Comparison of ENCODE assay signal across 16 cellular contexts in the genomic region with DNA sequence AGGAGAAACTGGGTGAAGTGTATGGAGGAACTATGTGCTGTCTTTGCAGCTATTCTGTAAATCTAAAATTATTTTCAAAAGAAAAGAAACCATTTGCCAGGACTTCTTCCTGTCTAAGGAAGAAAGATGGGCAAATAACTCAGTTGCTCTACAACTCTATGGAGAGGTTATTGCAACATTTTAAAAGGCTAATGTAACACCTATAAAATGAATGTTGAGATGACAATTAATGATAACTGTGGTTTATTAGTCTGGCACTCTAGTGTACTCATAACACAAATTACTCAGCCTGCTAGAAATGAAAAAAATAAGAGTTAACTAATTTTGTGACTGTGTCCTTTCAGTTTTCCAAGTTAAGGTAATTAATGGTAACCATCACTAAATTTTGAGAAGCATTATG. TPM values are rescaled to one million over a fixed set of nuclear protein-coding genes. Genes with fewer than 3 reads are reported as not detected.
DNase-seq lines count a peak whose midpoint lies in the region; ATAC-seq, FAIRE-seq and TF ChIP-seq lines count a peak whose summit lies in the region.
"Had no signal": no experiment of that assay in that cellular context is flagged by ENCODE, and none has a peak within 500 bp of the region (broad histone marks: within the 10 kb centered on the region; RNA-seq: fewer than 3 reads in every experiment).

No MANE protein-coding gene starts in this region.

- intact Hi-C loops in pancreas (cut with DNase I) = no loop called here

- peak overlapping the region in 2 of 4 donors; percentile 36 to 58 for H3K4me3 Mint-ChIP-seq in CD4-positive, CD25-positive, alpha-beta regulatory T cell
- H3K4me3 Mint-ChIP-seq in T-helper 17 cell = no peak overlapping the region
- H3K4me3 Mint-ChIP-seq: CD4-positive, alpha-beta T cell had no signal

- peak overlapping the region in 1 of 3 donors; percentile 4 for H3K27ac Mint-ChIP-seq in CD4-positive, CD25-positive, alpha-beta regulatory T cell
- H3K27ac Mint-ChIP-seq in T-helper 17 cell = peak overlapping the region; percentile 46

- H3K9me3 ChIP-seq in CD4-positive, CD25-positive, alpha-beta regulatory T cell (ENCODE audit: control insufficient read depth in 2 of 2, low read length in 2 of 2) = no peaks in the 10 kb centered on the region
- H3K9me3 ChIP-seq in T-helper 17 cell (ENCODE audit: control insufficient read depth, low read length, poor library complexity, severe bottlenecking) (no peaks in the 10 kb centered on the region), pancreas (no peaks in the 10 kb centered on the region)

- POLR2A ChIA-PET in GM10248 (lab: Yijun Ruan, JAX) = no interaction called here

- peaks cover 46 to 62% (median 55%) of the 10 kb centered on the region in 4 donors for H3K4me1 Mint-ChIP-seq in CD4-positive, CD25-positive, alpha-beta regulatory T cell
- H3K4me1 Mint-ChIP-seq in T-helper 17 cell = peaks cover 34% of the 10 kb centered on the region

- peaks cover 19% of the 10 kb centered on the region for H3K36me3 ChIP-seq in CD4-positive, CD25-positive, alpha-beta regulatory T cell (ENCODE audit: control insufficient read depth, insufficient read depth, low read length)
- H3K36me3 ChIP-seq in pancreas = no peaks in the 10 kb centered on the region

- peaks cover 18% of the 10 kb centered on the region for H3K36me3 Mint-ChIP-seq in CD4-positive, CD25-positive, alpha-beta regulatory T cell
- no peaks in the 10 kb centered on the region for H3K36me3 Mint-ChIP-seq in T-helper 17 cell (ENCODE audit: low read depth)

- no peak for FAIRE-seq in pancreas (lab: Jason Lieb, UNC)

- no peaks in the 10 kb centered on the region for H3K27me3 ChIP-seq in CD4-positive, CD25-positive, alpha-beta regulatory T cell (ENCODE audit: control insufficient read depth, insufficient read depth, low read length)
- no peaks in the 10 kb centered on the region for H3K27me3 ChIP-seq in pancreas
- H3K27me3 ChIP-seq: BLaER1 treated with 17β-estradiol and CSF1 and Interleukin-3, amounts not matched to agents 10 nM and 100 nM had no signal

- TF ChIP-seq CTCF in LNCaP clone FGC (IDR thresholded peaks at IDR 0.05; ENCODE audit: control insufficient read depth, extremely low read depth, insufficient read depth) (no peak), fibroblast of villous mesenchyme (IDR thresholded peaks at IDR 0.05; ENCODE audit: insufficient read depth, low read depth, low read length) (no peak), GM10248 (IDR thresholded peaks at IDR 0.05; ENCODE audit: control extremely low read depth, extremely low read depth, low read depth, missing control alignments) (no peak), pancreas (IDR thresholded peaks at IDR 0.05) (no peak)

- no peak for ATAC-seq in CD4-positive, CD25-positive, alpha-beta regulatory T cell (ENCODE audit: low read depth in 2 of 2)
- ATAC-seq in T-helper 17 cell (no peak), HG03045 (IDR thresholded peaks at IDR 0.05; ENCODE audit: unreplicated experiment) (no peak), pancreas (no peak)
- ATAC-seq: HCT116 had no signal

- peaks cover 27% of the 10 kb centered on the region for H3K4me1 ChIP-seq in CD4-positive, CD25-positive, alpha-beta regulatory T cell (ENCODE audit: control insufficient read depth, insufficient read depth, low read length, poor library complexity, severe bottlenecking)
- H3K4me1 ChIP-seq in pancreas = peaks cover 0 to 7% (median 0%) of the 10 kb centered on the region in 3 donors

- peak overlapping the region; percentile 16 for H3K4me3 ChIP-seq in CD4-positive, CD25-positive, alpha-beta regulatory T cell (ENCODE audit: low read depth, low read length)
- H3K4me3 ChIP-seq in LNCaP clone FGC (ENCODE audit: low read depth, low read length) (no peak overlapping the region), fibroblast of villous mesenchyme (ENCODE audit: low read depth, low read length) (no peak overlapping the region), pancreas (no peak overlapping the region)
- H3K4me3 ChIP-seq: BLaER1 treated with 17β-estradiol and CSF1 and Interleukin-3, amounts not matched to agents 10 nM and 100 nM; GM23248 had no signal

- H3K9me3 Mint-ChIP-seq in CD4-positive, CD25-positive, alpha-beta regulatory T cell = no peaks in the 10 kb centered on the region
- H3K9me3 Mint-ChIP-seq: CD4-positive, alpha-beta T cell had no signal

- DNase-seq in CD4-positive, CD25-positive, alpha-beta regulatory T cell = no peak
- DNase-seq in LNCaP clone FGC (ENCODE audit: low read depth) (peak; percentile 54), T-helper 17 cell (no peak), fibroblast of villous mesenchyme (ENCODE audit: low read depth) (peak; percentile 69), GM10248 (ENCODE audit: extremely low spot score) (no peak), SHP77 (lab: John Stamatoyannopoulos, UW) (no peak), pancreas (no peak)
- DNase-seq: 8988T; ACHN; Calu3; CD4-positive, alpha-beta T cell; DMS 273 treated with DMSO at 0.1 percent for 48 hours; GM23248 had no signal

- H3K27ac ChIP-seq in CD4-positive, CD25-positive, alpha-beta regulatory T cell (ENCODE audit: insufficient read depth, low read length, poor library complexity, severe bottlenecking) = no peak overlapping the region
- H3K27ac ChIP-seq in pancreas = no peak overlapping the region
- H3K27ac ChIP-seq: BLaER1 treated with 17β-estradiol and CSF1 and Interleukin-3, amounts not matched to agents 10 nM and 100 nM; GM23248 had no signal

- CTCF ChIA-PET in GM10248 (lab: Yijun Ruan, JAX) = interaction anchor here (1.1 kb wide), 1 partner anchor 15 kb away, joined by 4 read pairs; no protein-coding TSS in a partner anchor

- no peaks in the 10 kb centered on the region for H3K27me3 Mint-ChIP-seq in CD4-positive, CD25-positive, alpha-beta regulatory T cell
- H3K27me3 Mint-ChIP-seq in T-helper 17 cell = no peaks in the 10 kb centered on the region
- H3K27me3 Mint-ChIP-seq: CD4-positive, alpha-beta T cell had no signal

RNA-seq across cellular contexts. Expression of gene SLC4A7, which starts 32.3 kb away (rescaled TPM):
- 103 TPM for total RNA-seq in CD4-positive, CD25-positive, alpha-beta regulatory T cell
- polyA plus RNA-seq in CD4-positive, CD25-positive, alpha-beta regulatory T cell = 10 to 100 TPM; 25.2 to 29.2 (median 27.0) TPM
- 10 to 100 TPM; 63.9 to 67.3 TPM for total RNA-seq in T-helper 17 cell
- total RNA-seq in fibroblast of villous mesenchyme = 52.2 and 78.2 TPM in 2 replicates
- 10 to 100 TPM in 1 of 6 donors, 1 to 10 TPM in 5; 2.4 to 11.1 (median 4.8) TPM for total RNA-seq in pancreas
- 1 to 10 TPM; 1.4 to 3.1 TPM for polyA plus RNA-seq in pancreas

Comparison
In these comparisons a context has a peak if more than half of its experiments do, and no peak if none do; other contexts are left out.
1. DNase-seq: peak in LNCaP clone FGC (single experiment) and fibroblast of villous mesenchyme (single experiment); none in CD4-positive, CD25-positive, alpha-beta regulatory T cell (0 of 3), T-helper 17 cell (0 of 3), GM10248 (single experiment), SHP77 (0 of 2) and pancreas (0 of 6).